In genomic region chr7:50315739-50316671, GRCh38 we compare ENCODE assay signal across 10 cellular contexts. TPM values are rescaled to one million over a fixed set of nuclear protein-coding genes. Genes with fewer than 3 reads are reported as not detected.
DNase-seq lines count a peak whose midpoint lies in the region; ATAC-seq and TF ChIP-seq lines count a peak whose summit lies in the region.
"Had no signal": no experiment of that assay in that cellular context is flagged by ENCODE, and none has a peak within 500 bp of the region (broad histone marks: within the 10 kb centered on the region; RNA-seq: fewer than 3 reads in every experiment).

No MANE protein-coding gene starts in this region.

- TF ChIP-seq CTCF in vagina (IDR thresholded peaks at IDR 0.05) = no peak

- peak; percentile 21 for DNase-seq in stimulated activated naive CD4-positive, alpha-beta T cell treated with Interleukin-2 at 50 U/mL for 16 hours (lab: John Stamatoyannopoulos, UW)
- no peak for DNase-seq in stimulated activated naive CD4-positive, alpha-beta T cell (lab: John Stamatoyannopoulos, UW)
- DNase-seq in T-helper 2 cell treated with Interferon-gamma antibody and Interleukin-4, amounts not matched to agents 5 μg/mL and 100 μg/mL, for 36 hours (ENCODE audit: low spot score) = no peak
- DNase-seq in iPS-NIHi11 (ENCODE audit: low spot score) (peak; percentile 15), vagina (ENCODE audit: extremely low spot score in 2 of 2) (no peak), NCI-H82 treated with DMSO at 0.1 percent for 48 hours (lab: John Stamatoyannopoulos, UW; ENCODE audit: unreplicated experiment) (no peak), midbrain (lab: John Stamatoyannopoulos, UW) (no peak)
- DNase-seq: NCI-H510A treated with DMSO at 0.1 percent for 48 hours had no signal

- peaks cover 93% of the 10 kb centered on the region for H3K36me3 Mint-ChIP-seq in T-helper 2 cell treated with Interferon-gamma antibody and Interleukin-4, amounts not matched to agents 5 μg/mL and 100 μg/mL, for 36 hours (ENCODE audit: low read depth)

- H3K4me3 Mint-ChIP-seq in T-helper 2 cell treated with Interferon-gamma antibody and Interleukin-4, amounts not matched to agents 5 μg/mL and 100 μg/mL, for 36 hours = peak overlapping the region; percentile 99

- H3K4me3 ChIP-seq in vagina = no peak overlapping the region

- no peaks in the 10 kb centered on the region for H3K27me3 Mint-ChIP-seq in T-helper 2 cell treated with Interferon-gamma antibody and Interleukin-4, amounts not matched to agents 5 μg/mL and 100 μg/mL, for 36 hours (ENCODE audit: low read depth)

- peak overlapping the region; percentile 97 for H3K27ac Mint-ChIP-seq in T-helper 2 cell treated with Interferon-gamma antibody and Interleukin-4, amounts not matched to agents 5 μg/mL and 100 μg/mL, for 36 hours

- peaks cover 82% of the 10 kb centered on the region for H3K4me1 Mint-ChIP-seq in T-helper 2 cell treated with Interferon-gamma antibody and Interleukin-4, amounts not matched to agents 5 μg/mL and 100 μg/mL, for 36 hours (ENCODE audit: low read depth)

- no peaks in the 10 kb centered on the region for H3K4me1 ChIP-seq in vagina

- ATAC-seq in HG02970 (IDR thresholded peaks at IDR 0.05; ENCODE audit: low FRiP score, unreplicated experiment) = no peak

- peak overlapping the region; percentile 6 for H3K27ac ChIP-seq in vagina
- H3K27ac ChIP-seq: KMS-11 had no signal

- no peak for TF ChIP-seq POLR2A in vagina (IDR thresholded peaks at IDR 0.05)

- intact Hi-C loops in vagina (cut with DNase I) = no loop called here

- H3K36me3 ChIP-seq in vagina = no peaks in the 10 kb centered on the region

- no peaks in the 10 kb centered on the region for H3K9me3 ChIP-seq in vagina

- no peaks in the 10 kb centered on the region for H3K27me3 ChIP-seq in vagina

- no peaks in the 10 kb centered on the region for H3K9me3 Mint-ChIP-seq in T-helper 2 cell treated with Interferon-gamma antibody and Interleukin-4, amounts not matched to agents 5 μg/mL and 100 μg/mL, for 36 hours

RNA-seq across cellular contexts. Expression of gene IKZF1, which starts 11.5 kb away (rescaled TPM):
- total RNA-seq in vagina = 44.9 TPM

Comparison
In these comparisons a context has a peak if more than half of its experiments do, and no peak if none do; other contexts are left out.
1. DNase-seq: peak in stimulated activated naive CD4-positive, alpha-beta T cell treated with Interleukin-2 at 50 U/mL for 16 hours (single experiment) and iPS-NIHi11 (single experiment); none in stimulated activated naive CD4-positive, alpha-beta T cell (0 of 6), T-helper 2 cell treated with Interferon-gamma antibody and Interleukin-4, amounts not matched to agents 5 μg/mL and 100 μg/mL, for 36 hours (single experiment), vagina (0 of 2), NCI-H82 treated with DMSO at 0.1 percent for 48 hours (single experiment) and midbrain (single experiment).